In genomic region chr1:35883681-35884155, GRCh38 we compare ENCODE assay signal across 8 cellular contexts. TPM values are rescaled to one million over a fixed set of nuclear protein-coding genes. Genes with fewer than 3 reads are reported as not detected.
A peak's percentile ranks its signal among the peaks of the same experiment; 100 is the strongest.
DNase-seq lines count a peak whose midpoint lies in the region; TF ChIP-seq lines count a peak whose summit lies in the region.

No MANE protein-coding gene starts in this region.

- TF ChIP-seq CTCF in epithelial cell of esophagus (IDR thresholded peaks at IDR 0.05; ENCODE audit: insufficient read depth, low read depth, low read length, missing control alignments) (no peak), stomach (IDR thresholded peaks at IDR 0.05) (no peak)

- intact Hi-C loops in stomach (cut with DNase I; ENCODE audit: low total_unique reads) = no loop called here

- peaks cover 29 to 62% (median 52%) of the 10 kb centered on the region in 4 donors for H3K4me1 ChIP-seq in stomach

- WGBS in stomach, 5 donors = 0 to 2% (median 1%) methylated on average over 26 to 32 of the region's 32 CpGs

- no peaks in the 10 kb centered on the region; the same call in 1 of the 2 replicates for H3K27me3 ChIP-seq in H7 (ENCODE audit: control insufficient read depth, insufficient read depth, low read length)
- no peaks in the 10 kb centered on the region for H3K27me3 ChIP-seq in stomach

- DNase-seq in COLO668 (lab: John Stamatoyannopoulos, UW; ENCODE audit: unreplicated experiment) (peak; percentile 57), H7 (peak; percentile 95), NCI-H510A treated with DMSO at 0.1 percent for 48 hours (lab: John Stamatoyannopoulos, UW) (peak; percentile 91), activated T-cell treated with anti-CD3 and anti-CD28 coated beads for 24 hours (ENCODE audit: low read depth) (peak; percentile 32), epithelial cell of esophagus (ENCODE audit: low read depth) (peak; percentile 30), myocyte (ENCODE audit: low read depth) (peak; percentile 13), stomach (peak; percentile 54), RPMI8226 (no peak)

- peak overlapping the region; percentile 99 for H3K4me3 ChIP-seq in H7 (ENCODE audit: insufficient read depth, low read depth, low read length)
- peak overlapping the region; percentile 100 for H3K4me3 ChIP-seq in epithelial cell of esophagus (ENCODE audit: low read length)
- H3K4me3 ChIP-seq in stomach = peak overlapping the region; percentile 95 to 100 (median 98)

- H3K36me3 ChIP-seq in H7 (replicated peaks; ENCODE audit: control insufficient read depth, insufficient read depth, low read length) (peaks cover 2% of the 10 kb centered on the region), stomach (peaks cover 0 to 10% (median 6%) of the 10 kb centered on the region in 4 donors)

- no peaks in the 10 kb centered on the region for H3K9me3 ChIP-seq in stomach

- no peak for TF ChIP-seq EP300 in stomach (IDR thresholded peaks at IDR 0.05)

- H3K27ac ChIP-seq in stomach = peak overlapping the region; percentile 81 to 90 (median 83)

- TF ChIP-seq POLR2A in stomach (IDR thresholded peaks at IDR 0.05) = no peak

RNA-seq across cellular contexts. Expression of gene AGO1, which starts 0.7 kb away (rescaled TPM):
- total RNA-seq in H7 (2014; rRNA removed; shearing (Covaris generic)) = 64.6 and 76.1 TPM in 2 replicates
- total RNA-seq in myocyte (7.3 and 9.6 TPM in 2 replicates), stomach (10 to 100 TPM in 4 of 5 donors, 1 to 10 TPM in 1; 8.0 to 20.3 (median 12.3) TPM)
- polyA plus RNA-seq in myocyte (2012) = 12.1 TPM
- polyA plus RNA-seq in stomach = 1 to 10 TPM; 2.2 to 3.7 (median 3.4) TPM

RNA-seq across cellular contexts. Expression of gene AGO3, which starts 47.2 kb away (rescaled TPM):
- 28.5 and 35.3 TPM in 2 replicates for total RNA-seq in H7 (2014; rRNA removed; shearing (Covaris generic))
- total RNA-seq in myocyte = 12.8 and 17.1 TPM in 2 replicates
- polyA plus RNA-seq in myocyte (2012) = 7.6 TPM
- 10 to 100 TPM; 11.9 to 33.8 (median 13.9) TPM for total RNA-seq in stomach
- polyA plus RNA-seq in stomach = 1 to 10 TPM; 1.9 to 2.3 (median 2.2) TPM
